Comparison of ENCODE assay signal across 26 cellular contexts in genomic region chr1:221747840-221748239, GRCh38. TPM values are rescaled to one million over a fixed set of nuclear protein-coding genes. Genes with fewer than 3 reads are reported as not detected.
DNase-seq lines count a peak whose midpoint lies in the region; ATAC-seq and TF ChIP-seq lines count a peak whose summit lies in the region.
"Had no signal": no experiment of that assay in that cellular context is flagged by ENCODE, and none has a peak within 500 bp of the region (broad histone marks: within the 10 kb centered on the region; RNA-seq: fewer than 3 reads in every experiment).

No MANE protein-coding gene starts in this region.

- no peak for DNase-seq in activated naive CD8-positive, alpha-beta T cell treated with anti-CD3 and anti-CD28 coated beads for 36 hours
- DNase-seq in activated naive CD8-positive, alpha-beta T cell treated with anti-CD3 and anti-CD28 coated beads, Interleukin-2, amount 50 U/mL, for 24 hours, result no peak
- DNase-seq in NCI-H1694 treated with DMSO at 0.1 percent for 48 hours (lab: John Stamatoyannopoulos, UW) (peak; percentile 68), neural crest cell (ENCODE audit: low read depth, low spot score) (no peak), nephron progenitor cell (no peak), hepatocyte (ENCODE audit: low spot score) (no peak), globus pallidus (ENCODE audit: low spot score) (no peak)
- DNase-seq: CD4-positive, alpha-beta T cell; DMS79; EL; GDM1; Kasumi-1; MV-4-11; NCI-H1105; NCI-H1436 treated with DMSO at 0.1 percent for 48 hours; NCI-H2029 treated with DMSO at 0.1 percent for 48 hours; NCI-H526; SHP77 had no signal

- no peak overlapping the region for H2AFZ ChIP-seq in hepatocyte

- TF ChIP-seq CTCF in neural crest cell (conservative IDR thresholded peaks at IDR 0.05) (no peak), nephron progenitor cell (IDR thresholded peaks at IDR 0.05) (no peak), hepatocyte (IDR thresholded peaks at IDR 0.05; ENCODE audit: poor library complexity) (no peak)

- no peaks in the 10 kb centered on the region for H3K9me3 ChIP-seq in hepatocyte (ENCODE audit: low read depth)

- no peaks in the 10 kb centered on the region for H3K9me2 ChIP-seq in hepatocyte (replicated peaks; ENCODE audit: insufficient read depth)

- no peaks in the 10 kb centered on the region for H4K20me1 ChIP-seq in hepatocyte (ENCODE audit: insufficient read depth, poor library complexity, severe bottlenecking)
- H4K20me1 ChIP-seq: BLaER1 treated with 17β-estradiol and CSF1 and Interleukin-3, amounts not matched to agents 10 nM and 100 nM had no signal

- H3K4me1 Mint-ChIP-seq in activated naive CD8-positive, alpha-beta T cell treated with anti-CD3 and anti-CD28 coated beads for 36 hours, result peaks cover 17% of the 10 kb centered on the region
- H3K4me1 Mint-ChIP-seq in activated naive CD8-positive, alpha-beta T cell treated with anti-CD3 and anti-CD28 coated beads, Interleukin-2, amount 50 U/mL, for 24 hours, result peaks cover 21% of the 10 kb centered on the region
- H3K4me1 Mint-ChIP-seq in neural crest cell, result peaks cover 6% of the 10 kb centered on the region
- peaks cover 20% of the 10 kb centered on the region for H3K4me1 Mint-ChIP-seq in nephron progenitor cell

- H3K4me3 Mint-ChIP-seq in activated naive CD8-positive, alpha-beta T cell treated with anti-CD3 and anti-CD28 coated beads for 36 hours, result no peak overlapping the region
- H3K4me3 Mint-ChIP-seq in activated naive CD8-positive, alpha-beta T cell treated with anti-CD3 and anti-CD28 coated beads, Interleukin-2, amount 50 U/mL, for 24 hours, result no peak overlapping the region
- H3K4me3 Mint-ChIP-seq in neural crest cell, result peak overlapping the region; percentile 38
- H3K4me3 Mint-ChIP-seq in nephron progenitor cell, result no peak overlapping the region
- H3K4me3 Mint-ChIP-seq: CD4-positive, alpha-beta T cell; T-helper 1 cell treated with Interleukin-12 subunit alpha and Interleukin-12 subunit beta and Interleukin-4 antibody, amounts not matched to agents 30 μg/mL and 1 μg/mL, for 36 hours had no signal

- H3K4me3 ChIP-seq in hepatocyte, result no peak overlapping the region
- H3K4me3 ChIP-seq: BLaER1 treated with 17β-estradiol and CSF1 and Interleukin-3, amounts not matched to agents 10 nM and 100 nM; GM12878; K562 had no signal

- H3K27ac Mint-ChIP-seq in activated naive CD8-positive, alpha-beta T cell treated with anti-CD3 and anti-CD28 coated beads for 36 hours, result peak overlapping the region; percentile 42
- H3K27ac Mint-ChIP-seq in activated naive CD8-positive, alpha-beta T cell treated with anti-CD3 and anti-CD28 coated beads, Interleukin-2, amount 50 U/mL, for 24 hours, result no peak overlapping the region
- H3K27ac Mint-ChIP-seq in neural crest cell (ENCODE audit: unreplicated experiment) (no peak overlapping the region), nephron progenitor cell (no peak overlapping the region)
- H3K27ac Mint-ChIP-seq: CD4-positive, alpha-beta T cell; T-helper 1 cell treated with Interleukin-12 subunit alpha and Interleukin-12 subunit beta and Interleukin-4 antibody, amounts not matched to agents 30 μg/mL and 1 μg/mL, for 36 hours had no signal

- peaks cover 10% of the 10 kb centered on the region for H3K36me3 Mint-ChIP-seq in activated naive CD8-positive, alpha-beta T cell treated with anti-CD3 and anti-CD28 coated beads for 36 hours
- no peaks in the 10 kb centered on the region for H3K36me3 Mint-ChIP-seq in activated naive CD8-positive, alpha-beta T cell treated with anti-CD3 and anti-CD28 coated beads, Interleukin-2, amount 50 U/mL, for 24 hours (ENCODE audit: low read depth)
- H3K36me3 Mint-ChIP-seq in neural crest cell (ENCODE audit: low read depth) (no peaks in the 10 kb centered on the region), nephron progenitor cell (ENCODE audit: low read depth) (no peaks in the 10 kb centered on the region)

- no peaks in the 10 kb centered on the region for H3K4me1 ChIP-seq in hepatocyte (ENCODE audit: insufficient read depth)

- no peaks in the 10 kb centered on the region for H3K9me3 Mint-ChIP-seq in activated naive CD8-positive, alpha-beta T cell treated with anti-CD3 and anti-CD28 coated beads for 36 hours
- H3K9me3 Mint-ChIP-seq in activated naive CD8-positive, alpha-beta T cell treated with anti-CD3 and anti-CD28 coated beads, Interleukin-2, amount 50 U/mL, for 24 hours, result no peaks in the 10 kb centered on the region
- no peaks in the 10 kb centered on the region for H3K9me3 Mint-ChIP-seq in neural crest cell
- peaks cover 5% of the 10 kb centered on the region for H3K9me3 Mint-ChIP-seq in nephron progenitor cell
- H3K9me3 Mint-ChIP-seq: CD4-positive, alpha-beta T cell had no signal

- no peak for ATAC-seq in activated naive CD8-positive, alpha-beta T cell treated with anti-CD3 and anti-CD28 coated beads, Interleukin-2, amount 50 U/mL, for 24 hours
- ATAC-seq: GM12878, HCT116, HepG2, K562, Panc1 had no signal

- H3K79me2 ChIP-seq in hepatocyte, result no peaks in the 10 kb centered on the region

- H3K27me3 Mint-ChIP-seq in activated naive CD8-positive, alpha-beta T cell treated with anti-CD3 and anti-CD28 coated beads for 36 hours, result no peaks in the 10 kb centered on the region
- H3K27me3 Mint-ChIP-seq in activated naive CD8-positive, alpha-beta T cell treated with anti-CD3 and anti-CD28 coated beads, Interleukin-2, amount 50 U/mL, for 24 hours, result no peaks in the 10 kb centered on the region
- peaks cover 19% of the 10 kb centered on the region for H3K27me3 Mint-ChIP-seq in neural crest cell (ENCODE audit: low read depth)
- peaks cover 14% of the 10 kb centered on the region for H3K27me3 Mint-ChIP-seq in nephron progenitor cell (ENCODE audit: low read depth, poor library complexity)
- H3K27me3 Mint-ChIP-seq: CD4-positive, alpha-beta T cell had no signal

- no peak overlapping the region for H3K27ac ChIP-seq in hepatocyte
- H3K27ac ChIP-seq: BLaER1 treated with 17β-estradiol and CSF1 and Interleukin-3, amounts not matched to agents 10 nM and 100 nM; RWPE1 had no signal

- no peaks in the 10 kb centered on the region for H3K36me3 ChIP-seq in hepatocyte (replicated peaks; ENCODE audit: insufficient read depth, low read depth)
- H3K36me3 ChIP-seq: BLaER1 treated with 17β-estradiol and CSF1 and Interleukin-3, amounts not matched to agents 10 nM and 100 nM had no signal

- H3K4me2 ChIP-seq in hepatocyte, result no peak overlapping the region
- H3K4me2 ChIP-seq: BLaER1 treated with 17β-estradiol and CSF1 and Interleukin-3, amounts not matched to agents 10 nM and 100 nM had no signal

- WGBS in hepatocyte (ENCODE audit: low lambda C conversion rate, missing lambda C conversion rate), result 78% methylated on average over 5 of the region's 5 CpGs

- H3K27me3 ChIP-seq in hepatocyte, result no peaks in the 10 kb centered on the region
- H3K27me3 ChIP-seq: BLaER1 treated with 17β-estradiol and CSF1 and Interleukin-3, amounts not matched to agents 10 nM and 100 nM had no signal

RNA-seq across cellular contexts. Expression of gene DUSP10, which starts 6.0 kb away (rescaled TPM):
- total RNA-seq in activated naive CD8-positive, alpha-beta T cell treated with anti-CD3 and anti-CD28 coated beads for 36 hours, result 10 to 100 TPM; 32.7 to 33.0 TPM
- total RNA-seq in neural crest cell (1.6 and 1.7 TPM in 2 replicates), hepatocyte (16.5 and 17.6 TPM in 2 replicates)
- polyA plus RNA-seq in hepatocyte, result 13.1 and 14.9 TPM in 2 replicates
